ENCODE assay signal across 9 cellular contexts in genomic region chr1:53062731-53063591, GRCh38. TPM values are rescaled to one million over a fixed set of nuclear protein-coding genes. Genes with fewer than 3 reads are reported as not detected.
DNase-seq lines count a peak whose midpoint lies in the region; ATAC-seq and TF ChIP-seq lines count a peak whose summit lies in the region.
"Had no signal": no experiment of that assay in that cellular context is flagged by ENCODE, and none has a peak within 500 bp of the region (broad histone marks: within the 10 kb centered on the region; RNA-seq: fewer than 3 reads in every experiment).

No MANE protein-coding gene starts in this region.

- no peak overlapping the region for H3K4me3 Mint-ChIP-seq in Calu3 (ENCODE audit: low read depth, unreplicated experiment)
- H3K4me3 Mint-ChIP-seq: activated T-helper 1 cell treated with anti-CD3 and anti-CD28 coated beads, Interleukin-12 subunit alpha, Interleukin-12 subunit beta, Interleukin-2, Interleukin-4 antibody, amounts not matched to agents 30 ng/mL and 10 ng/mL and 1 ng/mL, durations not matched to agents 14 hours and 24 hours and 36 hours had no signal

- peaks cover 37% of the 10 kb centered on the region for H3K27me3 Mint-ChIP-seq in Calu3 (ENCODE audit: unreplicated experiment)

- BruUV-seq in A673 (replicated peaks; lab: Mats Ljungman, UMichigan) (no TSS peak), Calu3 (replicated peaks; lab: Mats Ljungman, UMichigan) (no TSS peak)

- peaks cover 10% of the 10 kb centered on the region for H3K27me3 ChIP-seq in A673 (replicated peaks; ENCODE audit: insufficient read depth, low read depth, low read length, poor library complexity)
- peaks cover 24% of the 10 kb centered on the region for H3K27me3 ChIP-seq in MM.1S (replicated peaks; ENCODE audit: insufficient read depth, low read length)
- peaks cover 70% of the 10 kb centered on the region for H3K27me3 ChIP-seq in foreskin keratinocyte
- H3K27me3 ChIP-seq in neuron (ENCODE audit: insufficient read depth, low read length), result peaks cover 68% of the 10 kb centered on the region

- H2AFZ ChIP-seq in MM.1S (ENCODE audit: low read length), result no peak overlapping the region
- peak overlapping the region; percentile 27 for H2AFZ ChIP-seq in neuron (ENCODE audit: low read depth, low read length)

- H3K4me1 ChIP-seq in A673 (ENCODE audit: insufficient read depth, low read length, poor library complexity, severe bottlenecking) (no peaks in the 10 kb centered on the region), MM.1S (ENCODE audit: low read length) (no peaks in the 10 kb centered on the region), foreskin keratinocyte (no peaks in the 10 kb centered on the region), neuron (ENCODE audit: insufficient read depth, low read length) (peaks cover 11% of the 10 kb centered on the region)

- CTCF ChIA-PET in A673 (lab: Charles Lee), result no interaction called here
- CTCF ChIA-PET in Calu3 (lab: Charles Lee), result no interaction called here

- no peaks in the 10 kb centered on the region for H3K36me3 Mint-ChIP-seq in Calu3 (ENCODE audit: insufficient read depth, unreplicated experiment)

- no peaks in the 10 kb centered on the region for H3F3A ChIP-seq in MM.1S (ENCODE audit: insufficient read depth, low read length)

- DNase-seq in A673 (ENCODE audit: low spot score) (no peak), MM.1S (no peak), foreskin keratinocyte (no peak), glomerular visceral epithelial cell (ENCODE audit: extremely low spot score) (no peak), Calu3 (no peak), MV-4-11 (lab: John Stamatoyannopoulos, UW) (no peak)

- H4K20me1 ChIP-seq in MM.1S (ENCODE audit: insufficient read depth, low read length), result no peaks in the 10 kb centered on the region

- H3K9me3 ChIP-seq in A673 (ENCODE audit: low read depth, low read length, poor library complexity, severe bottlenecking), result no peaks in the 10 kb centered on the region
- H3K9me3 ChIP-seq in MM.1S (replicated peaks; ENCODE audit: insufficient read depth, low read length), result no peaks in the 10 kb centered on the region
- H3K9me3 ChIP-seq in neuron (ENCODE audit: low read length), result no peaks in the 10 kb centered on the region

- H3K9me3 Mint-ChIP-seq in Calu3 (ENCODE audit: low read depth, unreplicated experiment), result no peaks in the 10 kb centered on the region
- H3K9me3 Mint-ChIP-seq: activated T-helper 1 cell treated with anti-CD3 and anti-CD28 coated beads, Interleukin-12 subunit alpha, Interleukin-12 subunit beta, Interleukin-2, Interleukin-4 antibody, amounts not matched to agents 30 ng/mL and 10 ng/mL and 1 ng/mL, durations not matched to agents 14 hours and 24 hours and 36 hours had no signal

- POLR2A ChIA-PET in A673 (lab: Charles Lee; ENCODE audit: low non-redundant PET), result no interaction called here

- H3K9me2 ChIP-seq in MM.1S (replicated peaks; ENCODE audit: insufficient read depth, low read length), result no peaks in the 10 kb centered on the region

- ATAC-seq in foreskin keratinocyte (peak; percentile 5), HG03469 (IDR thresholded peaks at IDR 0.05; ENCODE audit: unreplicated experiment) (no peak)

- no peak overlapping the region for H3K27ac Mint-ChIP-seq in Calu3 (ENCODE audit: unreplicated experiment)
- H3K27ac Mint-ChIP-seq: activated T-helper 1 cell treated with anti-CD3 and anti-CD28 coated beads, Interleukin-12 subunit alpha, Interleukin-12 subunit beta, Interleukin-2, Interleukin-4 antibody, amounts not matched to agents 30 ng/mL and 10 ng/mL and 1 ng/mL, durations not matched to agents 14 hours and 24 hours and 36 hours had no signal

- H3K4me1 Mint-ChIP-seq in Calu3 (ENCODE audit: low read depth, unreplicated experiment), result no peaks in the 10 kb centered on the region

- H3K9ac ChIP-seq in MM.1S (ENCODE audit: low read length), result no peak overlapping the region

- peak overlapping the region; percentile 60 for H3K4me3 ChIP-seq in A673 (ENCODE audit: low read depth, low read length, poor library complexity, severe bottlenecking)
- no peak overlapping the region for H3K4me3 ChIP-seq in MM.1S (ENCODE audit: low read length)
- peak overlapping the region; percentile 44 for H3K4me3 ChIP-seq in neuron (ENCODE audit: low read length)

- H3K27ac ChIP-seq in A673 (ENCODE audit: low read depth, low read length, poor library complexity, severe bottlenecking) (no peak overlapping the region), MM.1S (ENCODE audit: low read length) (no peak overlapping the region), foreskin keratinocyte (no peak overlapping the region)

- H3K4me2 ChIP-seq in MM.1S (ENCODE audit: low read depth, low read length), result peak overlapping the region; percentile 50; the same call in 1 of the 2 replicates

- intact Hi-C loops in A673 (cut with micrococcal nuclease; ENCODE audit: unreplicated experiment), result loop anchor here (10.0 kb wide), 1 partner anchor 122 kb away; no protein-coding TSS in a partner anchor
- intact Hi-C loops in Calu3 (cut with micrococcal nuclease; ENCODE audit: unreplicated experiment), result no loop called here

- H3K79me2 ChIP-seq in MM.1S (ENCODE audit: low read length), result no peaks in the 10 kb centered on the region

- TF ChIP-seq CTCF in A673 (conservative IDR thresholded peaks at IDR 0.05; ENCODE audit: low read depth, low read length) (no peak), MM.1S (IDR thresholded peaks at IDR 0.05; ENCODE audit: low read length) (no peak), foreskin keratinocyte (conservative IDR thresholded peaks at IDR 0.05) (no peak), Calu3 (IDR thresholded peaks at IDR 0.05; ENCODE audit: unreplicated experiment) (no peak)

- H3K36me3 ChIP-seq in A673 (ENCODE audit: insufficient read depth, low read length, poor library complexity, severe bottlenecking) (no peaks in the 10 kb centered on the region), MM.1S (replicated peaks; ENCODE audit: insufficient read depth, low read length) (no peaks in the 10 kb centered on the region), neuron (ENCODE audit: insufficient read depth, low read length) (no peaks in the 10 kb centered on the region)

RNA-seq across cellular contexts. Expression of gene PODN, which starts 0.9 kb away (rescaled TPM):
- total RNA-seq in A673 (2021) (0.17 TPM in 1 of 2 replicates, not detected in the other), foreskin keratinocyte (not detected in 2 replicates), Calu3 (2022) (not detected in 2 replicates)
- polyA plus RNA-seq in foreskin keratinocyte, result not detected in 2 replicates
- total RNA-seq: activated T-helper 1 cell treated with anti-CD3 and anti-CD28 coated beads, Interleukin-12 subunit alpha, Interleukin-12 subunit beta, Interleukin-2, Interleukin-4 antibody, amounts not matched to agents 30 ng/mL and 10 ng/mL and 1 ng/mL, durations not matched to agents 14 hours and 24 hours and 36 hours had no signal
